10 cellular contexts compared by ENCODE assay signal in genomic region chr3:191246628-191247027, GRCh38. TPM values are rescaled to one million over a fixed set of nuclear protein-coding genes. Genes with fewer than 3 reads are reported as not detected.
DNase-seq lines count a peak whose midpoint lies in the region; ATAC-seq and FAIRE-seq lines count a peak whose summit lies in the region.
"Had no signal": no experiment of that assay in that cellular context is flagged by ENCODE, and none has a peak within 500 bp of the region (broad histone marks: within the 10 kb centered on the region; RNA-seq: fewer than 3 reads in every experiment).

No MANE protein-coding gene starts in this region.

- H3K4me1 Mint-ChIP-seq in stimulated activated memory B cell treated with anti-CD40 and anti-IgM and Interleukin-4, amounts not matched to agents 10 μg/mL and 1 μg/mL and 100 μg/mL, for 72 hours = peaks cover 37% of the 10 kb centered on the region

- H3K36me3 Mint-ChIP-seq in stimulated activated memory B cell treated with anti-CD40 and anti-IgM and Interleukin-4, amounts not matched to agents 10 μg/mL and 1 μg/mL and 100 μg/mL, for 72 hours = peaks cover 9% of the 10 kb centered on the region

- peak overlapping the region; percentile 98 for H3K27ac Mint-ChIP-seq in stimulated activated memory B cell treated with anti-CD40 and anti-IgM and Interleukin-4, amounts not matched to agents 10 μg/mL and 1 μg/mL and 100 μg/mL, for 72 hours

- DNase-seq in GM04504 (ENCODE audit: low read depth) (peak; percentile 45), RCC 7860 (ENCODE audit: low spot score) (peak; percentile 86), fibroblast of gingiva (ENCODE audit: low read depth) (peak; percentile 14), left lobe of liver (ENCODE audit: low spot score) (no peak)
- DNase-seq: activated CD8-positive, alpha-beta memory T cell treated with anti-CD3 and anti-CD28 coated beads, Interleukin-2, amount 50 U/mL, for 4 hours; NCI-H510A treated with DMSO at 0.1 percent for 48 hours had no signal

- peaks cover 4% of the 10 kb centered on the region for H3K9me3 Mint-ChIP-seq in stimulated activated memory B cell treated with anti-CD40 and anti-IgM and Interleukin-4, amounts not matched to agents 10 μg/mL and 1 μg/mL and 100 μg/mL, for 72 hours

- H3K27me3 Mint-ChIP-seq in stimulated activated memory B cell treated with anti-CD40 and anti-IgM and Interleukin-4, amounts not matched to agents 10 μg/mL and 1 μg/mL and 100 μg/mL, for 72 hours = no peaks in the 10 kb centered on the region

- peak overlapping the region; percentile 52 for H3K4me3 Mint-ChIP-seq in stimulated activated memory B cell treated with anti-CD40 and anti-IgM and Interleukin-4, amounts not matched to agents 10 μg/mL and 1 μg/mL and 100 μg/mL, for 72 hours

- no peak for ATAC-seq in stimulated activated memory B cell treated with anti-CD40 and anti-IgM and Interleukin-4, amounts not matched to agents 10 μg/mL and 1 μg/mL and 100 μg/mL, for 72 hours
- no peak for ATAC-seq in HG03175 (IDR thresholded peaks at IDR 0.05; ENCODE audit: unreplicated experiment)
- no peak for ATAC-seq in HG02981 (IDR thresholded peaks at IDR 0.05; ENCODE audit: unreplicated experiment)
- no peak for ATAC-seq in left lobe of liver

- FAIRE-seq in RCC 7860 (lab: Jason Lieb, UNC) = peak; percentile 96

RNA-seq across cellular contexts. Expression of gene OSTN, which starts 47.6 kb away (rescaled TPM):
- total RNA-seq in left lobe of liver = not detected
- total RNA-seq: mucosa of gallbladder had no signal
